ENCODE assay signal across 2 cellular contexts in the genomic region with DNA sequence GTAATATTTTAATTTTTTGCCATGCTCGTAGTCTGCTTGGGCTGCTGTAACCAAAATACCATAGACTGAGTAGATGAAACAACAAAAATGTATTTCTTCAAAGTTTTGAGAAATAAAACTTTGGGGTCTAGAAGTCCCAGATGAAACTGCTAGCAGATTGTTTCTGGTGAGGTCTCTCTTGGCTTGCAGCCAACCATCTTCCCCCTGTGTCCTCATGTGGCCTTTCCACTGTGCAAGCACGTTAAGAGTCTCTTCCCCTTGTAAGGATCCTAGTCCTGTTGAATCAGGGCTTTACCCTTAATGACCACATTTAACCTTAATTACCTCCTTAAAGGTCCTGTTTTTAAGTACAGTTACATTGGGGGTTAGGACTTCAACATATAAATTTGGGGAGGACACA.
TF ChIP-seq lines count a peak whose summit lies in the region.

No MANE protein-coding gene starts in this region.

TF ChIP-seq in SK-N-SH, 30 proteins besides CTCF, POLR2A, EP300 and RAD21 (continued from another document):
- TF ChIP-seq, protein P1, sequence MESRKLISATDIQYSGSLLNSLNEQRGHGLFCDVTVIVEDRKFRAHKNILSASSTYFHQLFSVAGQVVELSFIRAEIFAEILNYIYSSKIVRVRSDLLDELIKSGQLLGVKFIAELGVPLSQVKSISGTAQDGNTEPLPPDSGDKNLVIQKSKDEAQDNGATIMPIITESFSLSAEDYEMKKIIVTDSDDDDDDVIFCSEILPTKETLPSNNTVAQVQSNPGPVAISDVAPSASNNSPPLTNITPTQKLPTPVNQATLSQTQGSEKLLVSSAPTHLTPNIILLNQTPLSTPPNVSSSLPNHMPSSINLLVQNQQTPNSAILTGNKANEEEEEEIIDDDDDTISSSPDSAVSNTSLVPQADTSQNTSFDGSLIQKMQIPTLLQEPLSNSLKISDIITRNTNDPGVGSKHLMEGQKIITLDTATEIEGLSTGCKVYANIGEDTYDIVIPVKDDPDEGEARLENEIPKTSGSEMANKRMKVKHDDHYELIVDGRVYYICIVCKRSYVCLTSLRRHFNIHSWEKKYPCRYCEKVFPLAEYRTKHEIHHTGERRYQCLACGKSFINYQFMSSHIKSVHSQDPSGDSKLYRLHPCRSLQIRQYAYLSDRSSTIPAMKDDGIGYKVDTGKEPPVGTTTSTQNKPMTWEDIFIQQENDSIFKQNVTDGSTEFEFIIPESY (IDR thresholded peaks at IDR 0.05; ENCODE audit: borderline replicate concordance, low read depth): no peak
- TF ChIP-seq ELF1 (IDR thresholded peaks at IDR 0.05) (no peak), TCF12 (IDR thresholded peaks at IDR 0.05) (no peak)

TF ChIP-seq in SK-N-SH treated with all-trans-retinoic acid at 6 μM for 48 hours, 23 proteins besides CTCF, POLR2A, EP300 and RAD21 (continued from another document):
- TF ChIP-seq, protein P2, sequence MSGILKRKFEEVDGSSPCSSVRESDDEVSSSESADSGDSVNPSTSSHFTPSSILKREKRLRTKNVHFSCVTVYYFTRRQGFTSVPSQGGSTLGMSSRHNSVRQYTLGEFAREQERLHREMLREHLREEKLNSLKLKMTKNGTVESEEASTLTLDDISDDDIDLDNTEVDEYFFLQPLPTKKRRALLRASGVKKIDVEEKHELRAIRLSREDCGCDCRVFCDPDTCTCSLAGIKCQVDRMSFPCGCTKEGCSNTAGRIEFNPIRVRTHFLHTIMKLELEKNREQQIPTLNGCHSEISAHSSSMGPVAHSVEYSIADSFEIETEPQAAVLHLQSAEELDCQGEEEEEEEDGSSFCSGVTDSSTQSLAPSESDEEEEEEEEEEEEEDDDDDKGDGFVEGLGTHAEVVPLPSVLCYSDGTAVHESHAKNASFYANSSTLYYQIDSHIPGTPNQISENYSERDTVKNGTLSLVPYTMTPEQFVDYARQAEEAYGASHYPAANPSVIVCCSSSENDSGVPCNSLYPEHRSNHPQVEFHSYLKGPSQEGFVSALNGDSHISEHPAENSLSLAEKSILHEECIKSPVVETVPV (CRISPR knock-in tag; IDR thresholded peaks at IDR 0.05): no peak
- TF ChIP-seq TCF4 (CRISPR knock-in tag; IDR thresholded peaks at IDR 0.05; ENCODE audit: borderline replicate concordance) (no peak), ISL1 (CRISPR knock-in tag; IDR thresholded peaks at IDR 0.05) (no peak), BACH2 (CRISPR knock-in tag; IDR thresholded peaks at IDR 0.05; ENCODE audit: borderline replicate concordance) (no peak), ARNTL (CRISPR knock-in tag; IDR thresholded peaks at IDR 0.05; ENCODE audit: borderline replicate concordance, low read depth) (no peak), OSR1 (CRISPR knock-in tag; IDR thresholded peaks at IDR 0.05) (no peak), PPARA (CRISPR knock-in tag; IDR thresholded peaks at IDR 0.05; ENCODE audit: borderline replicate concordance) (no peak), GLIS3 (CRISPR knock-in tag; IDR thresholded peaks at IDR 0.05) (no peak), TOX (CRISPR knock-in tag; IDR thresholded peaks at IDR 0.05; ENCODE audit: borderline replicate concordance) (no peak), ZNF70 (CRISPR knock-in tag; IDR thresholded peaks at IDR 0.05) (no peak)
- TF ChIP-seq, protein P3, sequence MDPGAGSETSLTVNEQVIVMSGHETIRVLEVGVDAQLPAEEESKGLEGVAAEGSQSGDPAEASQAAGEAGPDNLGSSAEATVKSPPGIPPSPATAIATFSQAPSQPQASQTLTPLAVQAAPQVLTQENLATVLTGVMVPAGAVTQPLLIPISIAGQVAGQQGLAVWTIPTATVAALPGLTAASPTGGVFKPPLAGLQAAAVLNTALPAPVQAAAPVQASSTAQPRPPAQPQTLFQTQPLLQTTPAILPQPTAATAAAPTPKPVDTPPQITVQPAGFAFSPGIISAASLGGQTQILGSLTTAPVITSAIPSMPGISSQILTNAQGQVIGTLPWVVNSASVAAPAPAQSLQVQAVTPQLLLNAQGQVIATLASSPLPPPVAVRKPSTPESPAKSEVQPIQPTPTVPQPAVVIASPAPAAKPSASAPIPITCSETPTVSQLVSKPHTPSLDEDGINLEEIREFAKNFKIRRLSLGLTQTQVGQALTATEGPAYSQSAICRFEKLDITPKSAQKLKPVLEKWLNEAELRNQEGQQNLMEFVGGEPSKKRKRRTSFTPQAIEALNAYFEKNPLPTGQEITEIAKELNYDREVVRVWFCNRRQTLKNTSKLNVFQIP (CRISPR knock-in tag; IDR thresholded peaks at IDR 0.05; ENCODE audit: borderline replicate concordance, low read depth): no peak
- TF ChIP-seq, protein P4, sequence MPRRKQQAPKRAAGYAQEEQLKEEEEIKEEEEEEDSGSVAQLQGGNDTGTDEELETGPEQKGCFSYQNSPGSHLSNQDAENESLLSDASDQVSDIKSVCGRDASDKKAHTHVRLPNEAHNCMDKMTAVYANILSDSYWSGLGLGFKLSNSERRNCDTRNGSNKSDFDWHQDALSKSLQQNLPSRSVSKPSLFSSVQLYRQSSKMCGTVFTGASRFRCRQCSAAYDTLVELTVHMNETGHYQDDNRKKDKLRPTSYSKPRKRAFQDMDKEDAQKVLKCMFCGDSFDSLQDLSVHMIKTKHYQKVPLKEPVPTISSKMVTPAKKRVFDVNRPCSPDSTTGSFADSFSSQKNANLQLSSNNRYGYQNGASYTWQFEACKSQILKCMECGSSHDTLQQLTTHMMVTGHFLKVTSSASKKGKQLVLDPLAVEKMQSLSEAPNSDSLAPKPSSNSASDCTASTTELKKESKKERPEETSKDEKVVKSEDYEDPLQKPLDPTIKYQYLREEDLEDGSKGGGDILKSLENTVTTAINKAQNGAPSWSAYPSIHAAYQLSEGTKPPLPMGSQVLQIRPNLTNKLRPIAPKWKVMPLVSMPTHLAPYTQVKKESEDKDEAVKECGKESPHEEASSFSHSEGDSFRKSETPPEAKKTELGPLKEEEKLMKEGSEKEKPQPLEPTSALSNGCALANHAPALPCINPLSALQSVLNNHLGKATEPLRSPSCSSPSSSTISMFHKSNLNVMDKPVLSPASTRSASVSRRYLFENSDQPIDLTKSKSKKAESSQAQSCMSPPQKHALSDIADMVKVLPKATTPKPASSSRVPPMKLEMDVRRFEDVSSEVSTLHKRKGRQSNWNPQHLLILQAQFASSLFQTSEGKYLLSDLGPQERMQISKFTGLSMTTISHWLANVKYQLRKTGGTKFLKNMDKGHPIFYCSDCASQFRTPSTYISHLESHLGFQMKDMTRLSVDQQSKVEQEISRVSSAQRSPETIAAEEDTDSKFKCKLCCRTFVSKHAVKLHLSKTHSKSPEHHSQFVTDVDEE (CRISPR knock-in tag; IDR thresholded peaks at IDR 0.05): no peak
- TF ChIP-seq, protein P5, sequence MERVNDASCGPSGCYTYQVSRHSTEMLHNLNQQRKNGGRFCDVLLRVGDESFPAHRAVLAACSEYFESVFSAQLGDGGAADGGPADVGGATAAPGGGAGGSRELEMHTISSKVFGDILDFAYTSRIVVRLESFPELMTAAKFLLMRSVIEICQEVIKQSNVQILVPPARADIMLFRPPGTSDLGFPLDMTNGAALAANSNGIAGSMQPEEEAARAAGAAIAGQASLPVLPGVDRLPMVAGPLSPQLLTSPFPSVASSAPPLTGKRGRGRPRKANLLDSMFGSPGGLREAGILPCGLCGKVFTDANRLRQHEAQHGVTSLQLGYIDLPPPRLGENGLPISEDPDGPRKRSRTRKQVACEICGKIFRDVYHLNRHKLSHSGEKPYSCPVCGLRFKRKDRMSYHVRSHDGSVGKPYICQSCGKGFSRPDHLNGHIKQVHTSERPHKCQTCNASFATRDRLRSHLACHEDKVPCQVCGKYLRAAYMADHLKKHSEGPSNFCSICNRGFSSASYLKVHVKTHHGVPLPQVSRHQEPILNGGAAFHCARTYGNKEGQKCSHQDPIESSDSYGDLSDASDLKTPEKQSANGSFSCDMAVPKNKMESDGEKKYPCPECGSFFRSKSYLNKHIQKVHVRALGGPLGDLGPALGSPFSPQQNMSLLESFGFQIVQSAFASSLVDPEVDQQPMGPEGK (CRISPR knock-in tag; IDR thresholded peaks at IDR 0.05; ENCODE audit: borderline replicate concordance): no peak
